8 cellular contexts compared by ENCODE assay signal in genomic region chr19:12647490-12648071, GRCh38. TPM values are rescaled to one million over a fixed set of nuclear protein-coding genes. Genes with fewer than 3 reads are reported as not detected.
DNase-seq lines count a peak whose midpoint lies in the region; ATAC-seq and TF ChIP-seq lines count a peak whose summit lies in the region.

No MANE protein-coding gene starts in this region.

- H3K27me3 ChIP-seq in neural progenitor cell = no peaks in the 10 kb centered on the region

- H3K27ac ChIP-seq in neural progenitor cell = no peak overlapping the region

- H3K9ac ChIP-seq in neural progenitor cell = no peak overlapping the region

- no peaks in the 10 kb centered on the region for H3F3A ChIP-seq in neural progenitor cell (ENCODE audit: low read depth)

- H3K4me1 Mint-ChIP-seq in neural progenitor cell = no peaks in the 10 kb centered on the region

- no peaks in the 10 kb centered on the region for H4K20me1 ChIP-seq in neural progenitor cell (ENCODE audit: low read depth)

- H3K27me3 Mint-ChIP-seq in neural progenitor cell (ENCODE audit: insufficient read depth, low read depth) = no peaks in the 10 kb centered on the region

- H3K9me3 ChIP-seq in neural progenitor cell (ENCODE audit: low read depth) = no peaks in the 10 kb centered on the region

- DNase-seq in ELR (ENCODE audit: low read depth) (peak; percentile 41), NCI-H69 (lab: John Stamatoyannopoulos, UW) (peak; percentile 86), epithelial cell of proximal tubule (ENCODE audit: low read depth) (no peak), neural progenitor cell (ENCODE audit: low spot score) (peak; percentile 60), foreskin melanocyte (no peak), NCI-H2227 (lab: John Stamatoyannopoulos, UW; ENCODE audit: unreplicated experiment) (no peak)

- peaks cover 17% of the 10 kb centered on the region for H3K36me3 Mint-ChIP-seq in neural progenitor cell

- ATAC-seq in GM19351 (IDR thresholded peaks at IDR 0.05; ENCODE audit: unreplicated experiment) (no peak), GM18517 (IDR thresholded peaks at IDR 0.05; ENCODE audit: unreplicated experiment) (no peak)

- H3K36me3 ChIP-seq in neural progenitor cell = no peaks in the 10 kb centered on the region

- H3K4me1 ChIP-seq in neural progenitor cell = no peaks in the 10 kb centered on the region

- H3K79me2 ChIP-seq in neural progenitor cell (ENCODE audit: low read depth) = no peaks in the 10 kb centered on the region

- no peak overlapping the region for H3K4me3 Mint-ChIP-seq in neural progenitor cell

- H3K9me3 Mint-ChIP-seq in neural progenitor cell = peaks cover 2% of the 10 kb centered on the region

- TF ChIP-seq CTCF in epithelial cell of proximal tubule (conservative IDR thresholded peaks at IDR 0.05; ENCODE audit: low read depth, low read length) (no peak), neural progenitor cell (IDR thresholded peaks at IDR 0.05) (no peak)

- H3K27ac Mint-ChIP-seq in neural progenitor cell = no peak overlapping the region

- H2AFZ ChIP-seq in neural progenitor cell (replicated peaks) = no peak overlapping the region

- H3K4me3 ChIP-seq in epithelial cell of proximal tubule (ENCODE audit: low read depth, low read length) = peak overlapping the region; percentile 46
- H3K4me3 ChIP-seq in neural progenitor cell = no peak overlapping the region

- no peak overlapping the region for H3K4me2 ChIP-seq in neural progenitor cell

RNA-seq across cellular contexts. Expression of gene MAN2B1, which starts 19.0 kb away (rescaled TPM):
- total RNA-seq in epithelial cell of proximal tubule = 41.7 and 64.2 TPM in 2 replicates
- 35.8 and 73.6 TPM in 2 replicates for total RNA-seq in neural progenitor cell (ENCODE audit: low replicate concordance)

RNA-seq across cellular contexts. Expression of gene WDR83, which starts 19.0 kb away (rescaled TPM):
- total RNA-seq in epithelial cell of proximal tubule (3.6 and 10.8 TPM in 2 replicates), neural progenitor cell (ENCODE audit: low replicate concordance) (11.0 and 15.9 TPM in 2 replicates)

RNA-seq across cellular contexts. Expression of gene DHPS, which starts 34.1 kb away (rescaled TPM):
- 108 and 134 TPM in 2 replicates for total RNA-seq in epithelial cell of proximal tubule
- 78.3 and 108 TPM in 2 replicates for total RNA-seq in neural progenitor cell (ENCODE audit: low replicate concordance)

RNA-seq across cellular contexts. Expression of gene ZNF791, which starts 36.9 kb away (rescaled TPM):
- 4.1 and 5.5 TPM in 2 replicates for total RNA-seq in epithelial cell of proximal tubule
- 27.1 and 60.7 TPM in 2 replicates for total RNA-seq in neural progenitor cell (ENCODE audit: low replicate concordance)

RNA-seq across cellular contexts. Expression of gene ZNF490, which starts 37.0 kb away (rescaled TPM):
- 1.2 and 2.0 TPM in 2 replicates for total RNA-seq in epithelial cell of proximal tubule
- 6.8 and 16.7 TPM in 2 replicates for total RNA-seq in neural progenitor cell (ENCODE audit: low replicate concordance)

Comparison
In these comparisons a context has a peak if more than half of its experiments do, and no peak if none do; other contexts are left out.
1. DNase-seq: peak in ELR (single experiment), NCI-H69 (single experiment) and neural progenitor cell (single experiment); none in epithelial cell of proximal tubule (single experiment), foreskin melanocyte (single experiment) and NCI-H2227 (single experiment).